Comparison of ENCODE assay signal across 15 cellular contexts in genomic region chr5:123125172-123125508, GRCh38. TPM values are rescaled to one million over a fixed set of nuclear protein-coding genes. Genes with fewer than 3 reads are reported as not detected.
DNase-seq lines count a peak whose midpoint lies in the region; ATAC-seq and TF ChIP-seq lines count a peak whose summit lies in the region.
"Had no signal": no experiment of that assay in that cellular context is flagged by ENCODE, and none has a peak within 500 bp of the region (broad histone marks: within the 10 kb centered on the region; RNA-seq: fewer than 3 reads in every experiment).

No MANE protein-coding gene starts in this region.

- no peak for TF ChIP-seq CTCF in choroid plexus epithelial cell (conservative IDR thresholded peaks at IDR 0.05; ENCODE audit: low read depth, low read length)

- H3K4me1 Mint-ChIP-seq in activated T-helper 2 cell treated with anti-CD3 and anti-CD28 coated beads, Interferon-gamma antibody, Interleukin-2, Interleukin-4, amounts not matched to agents 10 μg/mL and 5 μg/mL and 100 μg/mL, durations not matched to agents 14 hours and 24 hours and 36 hours (ENCODE audit: low read depth), result no peaks in the 10 kb centered on the region
- H3K4me1 Mint-ChIP-seq: natural killer cell had no signal

- no peaks in the 10 kb centered on the region for H3K36me3 Mint-ChIP-seq in activated T-helper 2 cell treated with anti-CD3 and anti-CD28 coated beads, Interferon-gamma antibody, Interleukin-2, Interleukin-4, amounts not matched to agents 10 μg/mL and 5 μg/mL and 100 μg/mL, durations not matched to agents 14 hours and 24 hours and 36 hours (ENCODE audit: low read depth)
- H3K36me3 Mint-ChIP-seq: natural killer cell had no signal

- H3K4me3 ChIP-seq in choroid plexus epithelial cell (ENCODE audit: low read depth, low read length), result no peak overlapping the region
- H3K4me3 ChIP-seq: Peyer's patch, stomach had no signal

- DNase-seq in EL, result peak; percentile 8
- peak; percentile 23 to 84 (median 56) for DNase-seq in NCI-H1417 (lab: John Stamatoyannopoulos, UW)
- peak; percentile 39 for DNase-seq in choroid plexus epithelial cell (ENCODE audit: low read depth)
- DNase-seq in sciatic nerve (ENCODE audit: low spot score), result no peak
- no peak for DNase-seq in activated T-helper 2 cell treated with anti-CD3 and anti-CD28 coated beads, Interferon-gamma antibody, Interleukin-2, Interleukin-4, amounts not matched to agents 10 μg/mL and 5 μg/mL and 100 μg/mL, durations not matched to agents 14 hours and 24 hours and 36 hours (ENCODE audit: low spot score)
- no peak for DNase-seq in retina
- DNase-seq in HuH-7 (ENCODE audit: low spot score), result no peak
- DNase-seq: activated CD8-positive, alpha-beta T cell treated with anti-CD3 and anti-CD28 coated beads for 36 hours; activated gamma-delta T cell treated with Interleukin-2 at 50 U/mL for 16 hours; hypothalamus; left ventricle myocardium superior; natural killer cell; NCI-H524 treated with DMSO at 0.1 percent for 48 hours; Peyer's patch; stomach had no signal

- H3K27me3 Mint-ChIP-seq in activated T-helper 2 cell treated with anti-CD3 and anti-CD28 coated beads, Interferon-gamma antibody, Interleukin-2, Interleukin-4, amounts not matched to agents 10 μg/mL and 5 μg/mL and 100 μg/mL, durations not matched to agents 14 hours and 24 hours and 36 hours (ENCODE audit: low read depth), result peaks cover 19% of the 10 kb centered on the region

- no peaks in the 10 kb centered on the region for H3K9me3 Mint-ChIP-seq in activated T-helper 2 cell treated with anti-CD3 and anti-CD28 coated beads, Interferon-gamma antibody, Interleukin-2, Interleukin-4, amounts not matched to agents 10 μg/mL and 5 μg/mL and 100 μg/mL, durations not matched to agents 14 hours and 24 hours and 36 hours
- H3K9me3 Mint-ChIP-seq: activated CD8-positive, alpha-beta T cell treated with anti-CD3 and anti-CD28 coated beads for 36 hours had no signal

- no peak overlapping the region for H3K4me3 Mint-ChIP-seq in activated T-helper 2 cell treated with anti-CD3 and anti-CD28 coated beads, Interferon-gamma antibody, Interleukin-2, Interleukin-4, amounts not matched to agents 10 μg/mL and 5 μg/mL and 100 μg/mL, durations not matched to agents 14 hours and 24 hours and 36 hours (ENCODE audit: low read depth)
- H3K4me3 Mint-ChIP-seq: activated CD8-positive, alpha-beta T cell treated with anti-CD3 and anti-CD28 coated beads for 36 hours; natural killer cell had no signal

- no peak overlapping the region for H3K27ac Mint-ChIP-seq in activated T-helper 2 cell treated with anti-CD3 and anti-CD28 coated beads, Interferon-gamma antibody, Interleukin-2, Interleukin-4, amounts not matched to agents 10 μg/mL and 5 μg/mL and 100 μg/mL, durations not matched to agents 14 hours and 24 hours and 36 hours
- H3K27ac Mint-ChIP-seq: activated CD8-positive, alpha-beta T cell treated with anti-CD3 and anti-CD28 coated beads for 36 hours; natural killer cell had no signal

- intact Hi-C loops in sciatic nerve (cut with DNase I), result no loop called here
- intact Hi-C loops in activated T-helper 2 cell treated with anti-CD3 and anti-CD28 coated beads, Interferon-gamma antibody, Interleukin-2, Interleukin-4, amounts not matched to agents 10 μg/mL and 5 μg/mL and 100 μg/mL, durations not matched to agents 14 hours and 24 hours and 36 hours (cut with micrococcal nuclease), result no loop called here

- peak; percentile 74 for ATAC-seq in sciatic nerve
- ATAC-seq: activated CD8-positive, alpha-beta T cell treated with anti-CD3 and anti-CD28 coated beads for 36 hours; natural killer cell had no signal

RNA-seq across cellular contexts. Expression of gene PRDM6, which starts 36.1 kb away (rescaled TPM):
- 2.1 TPM for total RNA-seq in sciatic nerve
- not detected in 2 replicates for total RNA-seq in activated T-helper 2 cell treated with anti-CD3 and anti-CD28 coated beads, Interferon-gamma antibody, Interleukin-2, Interleukin-4, amounts not matched to agents 10 μg/mL and 5 μg/mL and 100 μg/mL, durations not matched to agents 14 hours and 24 hours and 36 hours
- total RNA-seq: activated CD8-positive, alpha-beta T cell treated with anti-CD3 and anti-CD28 coated beads for 36 hours; natural killer cell had no signal

Comparison
In these comparisons a context has a peak if more than half of its experiments do, and no peak if none do; other contexts are left out.
1. DNase-seq: peak in EL (single experiment), NCI-H1417 (3 of 3) and choroid plexus epithelial cell (single experiment); none in sciatic nerve (single experiment), activated T-helper 2 cell treated with anti-CD3 and anti-CD28 coated beads, Interferon-gamma antibody, Interleukin-2, Interleukin-4, amounts not matched to agents 10 μg/mL and 5 μg/mL and 100 μg/mL, durations not matched to agents 14 hours and 24 hours and 36 hours (single experiment), retina (single experiment) and HuH-7 (single experiment).